ENCODE assay signal across 16 cellular contexts in the genomic region with DNA sequence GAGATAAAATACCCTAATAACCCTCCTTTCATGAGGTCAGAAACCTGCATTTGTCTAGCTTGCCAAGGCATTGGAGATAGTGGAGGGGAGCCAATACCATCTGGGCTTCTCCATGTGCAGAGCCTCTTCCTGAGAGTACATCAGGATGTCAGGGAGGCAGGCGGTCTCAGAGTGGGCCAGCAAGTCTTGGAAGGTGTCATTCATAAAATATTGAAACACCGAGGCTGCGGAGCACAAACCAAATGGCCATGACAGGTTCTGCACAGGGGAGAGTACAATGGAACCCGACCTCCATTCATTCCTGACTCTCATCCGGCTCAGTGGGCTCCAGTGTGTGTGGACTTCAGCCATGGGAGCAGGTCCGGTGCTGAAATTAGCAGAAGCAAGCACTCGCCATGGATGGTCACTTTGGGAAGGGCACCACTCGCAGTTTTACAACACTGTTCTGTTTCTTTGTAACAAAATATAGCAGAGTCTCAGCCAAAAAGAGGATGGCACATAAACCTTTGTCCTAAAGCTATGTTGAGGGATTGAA.
A peak's percentile ranks its signal among the peaks of the same experiment; 100 is the strongest.
DNase-seq lines count a peak whose midpoint lies in the region; FAIRE-seq and TF ChIP-seq lines count a peak whose summit lies in the region.
"Had no signal": no experiment of that assay in that cellular context is flagged by ENCODE, and none has a peak within 500 bp of the region (broad histone marks: within the 10 kb centered on the region; RNA-seq: fewer than 3 reads in every experiment).

No MANE protein-coding gene starts in this region.

- no peak overlapping the region; the same call in 1 of the 2 replicates for H4K8ac ChIP-seq in H1 (ENCODE audit: extremely low read depth, insufficient read depth, low read length)

- H4K5ac ChIP-seq in H1 (ENCODE audit: insufficient read length, low read depth, low read length), result no peak overlapping the region

- H3K79me1 ChIP-seq in H1 (ENCODE audit: low read depth, low read length), result no peaks in the 10 kb centered on the region; the same call in 1 of the 2 replicates

- no peak overlapping the region for H2BK12ac ChIP-seq in H1 (ENCODE audit: low read depth, low read length)

- peaks cover 0 to 8% (median 3%) of the 10 kb centered on the region in 4 experiments; a peak in 5 of 7 replicates for H3K4me1 ChIP-seq in H1 (replicated peaks in 1 of 4; ENCODE audit: control insufficient read depth in 3 of 4, insufficient read depth in 4 of 4, low read length in 3 of 4)

- no peaks in the 10 kb centered on the region for H3K27me3 Mint-ChIP-seq in osteocyte (ENCODE audit: unreplicated experiment)
- H3K27me3 Mint-ChIP-seq: CD4-positive, CD25-positive, alpha-beta regulatory T cell had no signal

- H3K27me3 ChIP-seq in H1 (replicated peaks in 1 of 4; ENCODE audit: control insufficient read depth in 3 of 4, extremely low read depth in 1 of 4, insufficient read depth in 3 of 4, low read length in 3 of 4), result no peaks in the 10 kb centered on the region; a peak in 1 of 7 replicates
- H3K27me3 ChIP-seq: BLaER1 treated with 17β-estradiol and CSF1 and Interleukin-3, amounts not matched to agents 10 nM and 100 nM had no signal

- POLR2A ChIA-PET in H1 (lab: Charles Lee; ENCODE audit: partially characterized antibody), result interaction anchor here (0.9 kb wide), 1 partner anchor 9 kb away, joined by 3 read pairs; no protein-coding TSS in a partner anchor

- peaks cover 3 to 12% (median 9%) of the 10 kb centered on the region in 4 experiments; a peak in 6 of 8 replicates for H3K36me3 ChIP-seq in H1 (ENCODE audit: control insufficient read depth in 2 of 4, insufficient read depth in 4 of 4, low read length in 3 of 4)
- H3K36me3 ChIP-seq: BLaER1 treated with 17β-estradiol and CSF1 and Interleukin-3, amounts not matched to agents 10 nM and 100 nM had no signal

- H3K4ac ChIP-seq in H1 (replicated peaks; ENCODE audit: insufficient read length, low read depth, low read length), result no peak overlapping the region

- no peak overlapping the region for H3K14ac ChIP-seq in H1 (ENCODE audit: insufficient read length)

- no peak for TF ChIP-seq POLR2A in H1 (IDR thresholded peaks at IDR 0.05; ENCODE audit: control extremely low read depth in 1 of 2, low read depth in 2 of 2, low read length in 2 of 2)

- H4K20me1 ChIP-seq in H1 (replicated peaks in 1 of 2; ENCODE audit: control insufficient read depth in 1 of 2, insufficient read depth in 2 of 2, low read length in 2 of 2), result peaks cover 0 to 9% of the 10 kb centered on the region in 2 experiments
- H4K20me1 ChIP-seq: BLaER1 treated with 17β-estradiol and CSF1 and Interleukin-3, amounts not matched to agents 10 nM and 100 nM had no signal

- no peak overlapping the region for H3K18ac ChIP-seq in H1 (ENCODE audit: extremely low read depth, low read length)

- CTCF ChIA-PET in H1 (lab: Charles Lee; ENCODE audit: partially characterized antibody), result interaction anchor here (1.0 to 1.9 kb wide), 3 partner anchors 13 to 126 kb away, joined by 3 to 5 read pairs (median 3); no protein-coding TSS in a partner anchor

- no peak overlapping the region for H3K23ac ChIP-seq in H1 (ENCODE audit: insufficient read length)

- FAIRE-seq in H1 (lab: Jason Lieb, UNC), result no peak

- TF ChIP-seq RAD21 in H1 (IDR thresholded peaks at IDR 0.05 in 1 of 2, conservative IDR thresholded peaks at IDR 0.05 in 1 of 2; ENCODE audit: low read depth in 2 of 2, low read length in 2 of 2), result no peak

- no peaks in the 10 kb centered on the region for H3K23me2 ChIP-seq in H1 (ENCODE audit: low read depth, low read length)

- H2AFZ ChIP-seq in H1 (ENCODE audit: low read length), result no peak overlapping the region

- H3K4me3 ChIP-seq in H1 (ENCODE audit: extremely low read depth in 1 of 4, insufficient read depth in 2 of 4, low read depth in 3 of 4, low read length in 4 of 4), result no peak overlapping the region
- H3K4me3 ChIP-seq: BLaER1 treated with 17β-estradiol and CSF1 and Interleukin-3, amounts not matched to agents 10 nM and 100 nM had no signal

- H2BK5ac ChIP-seq in H1 (ENCODE audit: low read depth, low read length), result no peak overlapping the region

- no peak overlapping the region for H4K91ac ChIP-seq in H1 (replicated peaks; ENCODE audit: insufficient read length, low read length)

- no peak overlapping the region for H2BK15ac ChIP-seq in H1 (ENCODE audit: low read length)

- DNase-seq in G401 (ENCODE audit: low spot score), result peak; percentile 99
- peak; percentile 60 for DNase-seq in NCI-H446 treated with DMSO at 0.1 percent for 48 hours (lab: John Stamatoyannopoulos, UW)
- DNase-seq in H1 (ENCODE audit: low read depth in 1 of 2, low spot score in 2 of 2), result no peak
- DNase-seq in osteocyte (ENCODE audit: extremely low spot score, unreplicated experiment), result peak; percentile 57
- no peak for DNase-seq in NCI-H526 treated with DMSO at 0.1 percent for 48 hours (lab: John Stamatoyannopoulos, UW)
- DNase-seq in SW480 (ENCODE audit: low spot score), result no peak
- no peak for DNase-seq in T-helper 2 cell
- DNase-seq: 8988T; AML-193; CD4-positive, CD25-positive, alpha-beta regulatory T cell; DMS79 treated with DMSO at 0.1 percent for 48 hours; EL; GDM1; HCEC 1CT; HFFc6 had no signal

- no peak overlapping the region for H3K4me2 ChIP-seq in H1 (ENCODE audit: insufficient read depth in 1 of 2, low read depth in 2 of 2, low read length in 2 of 2)
- H3K4me2 ChIP-seq: BLaER1 treated with 17β-estradiol and CSF1 and Interleukin-3, amounts not matched to agents 10 nM and 100 nM had no signal

- no peak overlapping the region for H3K4me3 Mint-ChIP-seq in osteocyte (ENCODE audit: unreplicated experiment)
- H3K4me3 Mint-ChIP-seq: CD4-positive, CD25-positive, alpha-beta regulatory T cell; HFFc6 had no signal

- H2BK20ac ChIP-seq in H1 (ENCODE audit: low read length), result no peak overlapping the region

- H3K9ac ChIP-seq in H1 (replicated peaks in 1 of 4; ENCODE audit: extremely low read depth in 1 of 4, low read depth in 3 of 4, low read length in 3 of 4), result no peak overlapping the region
- H3K9ac ChIP-seq: BLaER1 treated with 17β-estradiol and CSF1 and Interleukin-3, amounts not matched to agents 10 nM and 100 nM had no signal

- H3K27ac ChIP-seq in H1 (ENCODE audit: low read depth, low read length), result no peak overlapping the region
- H3K27ac ChIP-seq: BLaER1 treated with 17β-estradiol and CSF1 and Interleukin-3, amounts not matched to agents 10 nM and 100 nM had no signal

- H3K4me1 Mint-ChIP-seq in osteocyte (ENCODE audit: unreplicated experiment), result peaks cover 37% of the 10 kb centered on the region
- H3K4me1 Mint-ChIP-seq: CD4-positive, CD25-positive, alpha-beta regulatory T cell had no signal

- H3K56ac ChIP-seq in H1 (replicated peaks; ENCODE audit: insufficient read length, low read depth, low read length), result no peak overlapping the region

- H3K9me3 Mint-ChIP-seq in osteocyte (ENCODE audit: unreplicated experiment), result no peaks in the 10 kb centered on the region

- no peak for TF ChIP-seq EP300 in H1 (IDR thresholded peaks at IDR 0.05; ENCODE audit: borderline replicate concordance in 1 of 2, low read depth in 2 of 2, low read length in 2 of 2)

- WGBS in H1 (ENCODE audit: extremely low coverage in 1 of 2, insufficient coverage in 1 of 2, insufficient read length in 1 of 2, insufficient replicate concordance in 2 of 2, low coverage in 1 of 2, low lambda C conversion rate in 2 of 2, missing lambda C conversion rate in 1 of 2), 2 experiments, result 81% methylated on average over 8 of the region's 8 CpGs; no CpG with 5 or more reads in 1 of the 2 experiments

- in situ Hi-C loops in G401 (cut with HindIII; ENCODE audit: low sequenced_read_pairs), result no loop called here

- no peak overlapping the region for H2AK5ac ChIP-seq in H1 (ENCODE audit: low read depth, low read length)

- no peak for TF ChIP-seq CTCF in H1 (IDR thresholded peaks at IDR 0.05; ENCODE audit: control extremely low read depth in 1 of 3, insufficient read depth in 1 of 3, low read depth in 1 of 3, low read length in 3 of 3)
- TF ChIP-seq CTCF in osteocyte (IDR thresholded peaks at IDR 0.05), result no peak

- H2BK120ac ChIP-seq in H1 (replicated peaks; ENCODE audit: low read depth, low read length), result no peak overlapping the region

- no peaks in the 10 kb centered on the region for H3K9me3 ChIP-seq in H1 (ENCODE audit: insufficient read depth in 2 of 2, low read depth in 1 of 2, low read length in 1 of 2)

- H3K27ac Mint-ChIP-seq in osteocyte (ENCODE audit: unreplicated experiment), result no peak overlapping the region
- H3K27ac Mint-ChIP-seq: CD4-positive, CD25-positive, alpha-beta regulatory T cell; HFFc6 had no signal

- no peaks in the 10 kb centered on the region for H3K79me2 ChIP-seq in H1 (ENCODE audit: control insufficient read depth in 1 of 2, insufficient read depth in 2 of 2, low read length in 2 of 2)

- no peaks in the 10 kb centered on the region for H3K36me3 Mint-ChIP-seq in osteocyte (ENCODE audit: unreplicated experiment)
- H3K36me3 Mint-ChIP-seq: CD4-positive, CD25-positive, alpha-beta regulatory T cell had no signal

TF ChIP-seq in H1, 55 proteins besides CTCF, POLR2A, EP300 and RAD21:
- TF ChIP-seq ZNF274 (IDR thresholded peaks at IDR 0.05; ENCODE audit: borderline replicate concordance, extremely low read depth, low read length) (no peak), CBX8 (IDR thresholded peaks at IDR 0.05; ENCODE audit: borderline replicate concordance, low read depth, low read length) (no peak), CBX5 (IDR thresholded peaks at IDR 0.05; ENCODE audit: low read depth, low read length) (no peak), POLR2AphosphoS5 (IDR thresholded peaks at IDR 0.05; ENCODE audit: low read depth, low read length) (0 out of 2 replicates have a peak, but pooled peaks have one; percentile 13), TAF7 (optimal IDR thresholded peaks at IDR 0.05; ENCODE audit: borderline replicate concordance, low read depth, low read length) (no peak), SP4 (IDR thresholded peaks at IDR 0.05; ENCODE audit: low read length) (no peak), FOSL1 (IDR thresholded peaks at IDR 0.05; ENCODE audit: insufficient read depth, low read depth, low read length) (no peak), CTBP2 (IDR thresholded peaks at IDR 0.05; ENCODE audit: borderline replicate concordance, insufficient read depth, insufficient read length, low read length) (no peak), CHD1 (IDR thresholded peaks at IDR 0.05; ENCODE audit: low read depth, low read length) (no peak)
TF ChIP-seq in H1: peak in this region for 1.

Comparison
In these comparisons a context has a peak if more than half of its experiments do, and no peak if none do; other contexts are left out.
1. DNase-seq: peak in G401 (single experiment), NCI-H446 treated with DMSO at 0.1 percent for 48 hours (single experiment) and osteocyte (single experiment); none in H1 (0 of 2), NCI-H526 treated with DMSO at 0.1 percent for 48 hours (single experiment), SW480 (single experiment) and T-helper 2 cell (0 of 5).